In genomic region chr7:69622014-69622818, GRCh38 we compare ENCODE assay signal across 19 cellular contexts.
"Had no signal": no experiment of that assay in that cellular context is flagged by ENCODE, and none has a peak within 500 bp of the region (broad histone marks: within the 10 kb centered on the region; RNA-seq: fewer than 3 reads in every experiment).

No MANE protein-coding gene starts in this region.

- ATAC-seq: activated CD8-positive, alpha-beta T cell treated with anti-CD3 and anti-CD28 coated beads for 36 hours; activated naive CD4-positive, alpha-beta T cell treated with anti-CD3 and anti-CD28 coated beads, Interleukin-2, amount 50 U/mL, for 72 hours; activated T-cell treated with anti-CD3 and anti-CD28 coated beads, Interleukin-2, amount 50 U/mL, for 4 hours; mucosa of descending colon; naive thymus-derived CD4-positive, alpha-beta T cell; upper lobe of right lung had no signal

- H3K4me3 ChIP-seq: cardiac muscle cell, left lung, mucosa of descending colon, stomach, thoracic aorta, upper lobe of right lung had no signal

- DNase-seq: activated CD4-positive, alpha-beta T cell treated with anti-CD3 and anti-CD28 coated beads for 48 hours; activated CD8-positive, alpha-beta T cell treated with anti-CD3 and anti-CD28 coated beads for 36 hours; activated effector memory CD4-positive, alpha-beta T cell treated with anti-CD3 and anti-CD28 coated beads, Interleukin-2, amount 50 U/mL, for 16 hours; activated T-cell treated with anti-CD3 and anti-CD28 coated beads, Interleukin-2, amount 50 U/mL, for 4 hours; hippocampal formation; kidney; left lung; mammary epithelial cell; mucosa of descending colon; naive thymus-derived CD4-positive, alpha-beta T cell; stimulated activated CD4-positive, alpha-beta T cell treated with anti-CD3 and anti-CD28 coated beads, Interleukin-1b, Interleukin-23, amount 100 ng/mL, for 48 hours; stomach; T-helper 9 cell; upper lobe of right lung had no signal

- H3K9me3 Mint-ChIP-seq: activated CD8-positive, alpha-beta T cell treated with anti-CD3 and anti-CD28 coated beads for 36 hours; activated T-cell treated with anti-CD3 and anti-CD28 coated beads, Interleukin-2, amount 50 U/mL, for 4 hours had no signal

- H3K27ac ChIP-seq: cardiac muscle cell, left lung, neutrophil, parathyroid adenoma, stomach, thoracic aorta, upper lobe of right lung had no signal

- FAIRE-seq: kidney had no signal

- H3K36me3 ChIP-seq: cardiac muscle cell, left lung, neutrophil, stomach, thoracic aorta, upper lobe of right lung had no signal

- H3K9ac ChIP-seq: parathyroid adenoma had no signal

- H3K27me3 ChIP-seq: cardiac muscle cell, left lung, neutrophil, stomach, upper lobe of right lung had no signal

- H3K9me3 ChIP-seq: left lung, mucosa of descending colon, neutrophil, stomach, thoracic aorta, upper lobe of right lung had no signal

- H2AFZ ChIP-seq: parathyroid adenoma had no signal

- H3K4me1 ChIP-seq: left lung, upper lobe of right lung had no signal

- H3K4me1 Mint-ChIP-seq: naive thymus-derived CD4-positive, alpha-beta T cell had no signal

- H3K27ac Mint-ChIP-seq: activated CD8-positive, alpha-beta T cell treated with anti-CD3 and anti-CD28 coated beads for 36 hours; activated naive CD4-positive, alpha-beta T cell treated with anti-CD3 and anti-CD28 coated beads, Interleukin-2, amount 50 U/mL, for 72 hours; naive thymus-derived CD4-positive, alpha-beta T cell had no signal

- H3K36me3 Mint-ChIP-seq: activated naive CD4-positive, alpha-beta T cell treated with anti-CD3 and anti-CD28 coated beads, Interleukin-2, amount 50 U/mL, for 72 hours; naive thymus-derived CD4-positive, alpha-beta T cell had no signal

- H3K4me3 Mint-ChIP-seq: activated CD8-positive, alpha-beta T cell treated with anti-CD3 and anti-CD28 coated beads for 36 hours; activated T-cell treated with anti-CD3 and anti-CD28 coated beads, Interleukin-2, amount 50 U/mL, for 4 hours; naive thymus-derived CD4-positive, alpha-beta T cell had no signal
